Comparison of ENCODE assay signal across 12 cellular contexts in genomic region chr6:30749554-30750378, GRCh38. TPM values are rescaled to one million over a fixed set of nuclear protein-coding genes. Genes with fewer than 3 reads are reported as not detected.
DNase-seq lines count a peak whose midpoint lies in the region; ATAC-seq and TF ChIP-seq lines count a peak whose summit lies in the region.
"Had no signal": no experiment of that assay in that cellular context is flagged by ENCODE, and none has a peak within 500 bp of the region (broad histone marks: within the 10 kb centered on the region; RNA-seq: fewer than 3 reads in every experiment).

No MANE protein-coding gene starts in this region.

- H3K27ac ChIP-seq in GM23248 (peak overlapping the region; percentile 96), VCaP (peak overlapping the region; percentile 56)

- peaks cover 6% of the 10 kb centered on the region for H3K27me3 Mint-ChIP-seq in activated CD4-positive, alpha-beta memory T cell treated with anti-CD3 and anti-CD28 coated beads, Interleukin-2, amount 10 ng/mL, durations not matched to agents 7 days and 5 days

- CTCF ChIA-PET in activated CD4-positive, alpha-beta memory T cell treated with anti-CD3 and anti-CD28 coated beads, Interleukin-2, amount 10 ng/mL, durations not matched to agents 7 days and 5 days (lab: Charles Lee) = no interaction called here

- no peak for DNase-seq in GM23248
- peak; percentile 32 for DNase-seq in kidney glomerular epithelial cell (lab: John Stamatoyannopoulos, UW)
- no peak for DNase-seq in activated CD4-positive, alpha-beta memory T cell treated with anti-CD3 and anti-CD28 coated beads, Interleukin-2, amount 10 ng/mL, durations not matched to agents 7 days and 5 days
- DNase-seq in CD1c-positive myeloid dendritic cell (ENCODE audit: extremely low spot score) = no peak
- DNase-seq: activated CD4-positive, alpha-beta T cell treated with anti-CD3 and anti-CD28 coated beads, Interleukin-2, amount 50 U/mL, for 1 hour; KG1; NCI-H345; SHP77 treated with DMSO at 0.1 percent for 48 hours had no signal

- H3K36me3 Mint-ChIP-seq in activated CD4-positive, alpha-beta memory T cell treated with anti-CD3 and anti-CD28 coated beads, Interleukin-2, amount 10 ng/mL, durations not matched to agents 7 days and 5 days (ENCODE audit: low read depth) = no peaks in the 10 kb centered on the region

- peak overlapping the region; percentile 50 for H3K9ac ChIP-seq in GM23248
- H3K9ac ChIP-seq in skeletal muscle satellite cell (ENCODE audit: low read depth, low read length) = peak overlapping the region; percentile 39

- whole genome bisulfite sequencing in GM23248 (ENCODE audit: low coverage in 1 of 2, low lambda C conversion rate in 2 of 2, missing lambda C conversion rate in 2 of 2), 2 experiments = 74 to 77% methylated on average over 12 of the region's 12 CpGs

- H3K4me1 ChIP-seq in GM23248 (ENCODE audit: insufficient read depth) (peaks cover 61% of the 10 kb centered on the region), skeletal muscle satellite cell (ENCODE audit: control insufficient read depth, insufficient read depth, low read length) (peaks cover 70% of the 10 kb centered on the region)

- no peaks in the 10 kb centered on the region for H3K9me2 ChIP-seq in GM23248 (ENCODE audit: insufficient read depth)

- H3K36me3 ChIP-seq in GM23248 (ENCODE audit: low read depth) = no peaks in the 10 kb centered on the region
- no peaks in the 10 kb centered on the region for H3K36me3 ChIP-seq in skeletal muscle satellite cell (ENCODE audit: insufficient read depth, low read length)

- H3K9me3 Mint-ChIP-seq in activated CD4-positive, alpha-beta memory T cell treated with anti-CD3 and anti-CD28 coated beads, Interleukin-2, amount 10 ng/mL, durations not matched to agents 7 days and 5 days = no peaks in the 10 kb centered on the region

- POLR2A ChIA-PET in activated CD4-positive, alpha-beta memory T cell treated with anti-CD3 and anti-CD28 coated beads, Interleukin-2, amount 10 ng/mL, durations not matched to agents 7 days and 5 days (lab: Charles Lee) = no interaction called here

- in situ Hi-C loops in GM23248 (cut with MboI) = loop anchor here (10.0 to 25.0 kb wide), 2 partner anchors 65 to 338 kb away; no protein-coding TSS in a partner anchor

- TF ChIP-seq CTCF in VCaP (conservative IDR thresholded peaks at IDR 0.05) = no peak

- peak overlapping the region; percentile 39 for H3K4me2 ChIP-seq in GM23248 (ENCODE audit: unreplicated experiment)
- no peak overlapping the region for H3K4me2 ChIP-seq in skeletal muscle satellite cell (ENCODE audit: low read length)

- H3K27me3 ChIP-seq in GM23248 (replicated peaks; ENCODE audit: insufficient read depth) = no peaks in the 10 kb centered on the region
- H3K27me3 ChIP-seq in skeletal muscle satellite cell (ENCODE audit: control insufficient read depth, insufficient read depth, low read length) = no peaks in the 10 kb centered on the region

- H3K79me2 ChIP-seq in GM23248 (ENCODE audit: insufficient read depth) = no peaks in the 10 kb centered on the region

- H3K4me3 ChIP-seq in GM23248 = no peak overlapping the region
- H3K4me3 ChIP-seq in skeletal muscle satellite cell (ENCODE audit: low read length) = no peak overlapping the region

- H3K4me1 Mint-ChIP-seq in activated CD4-positive, alpha-beta memory T cell treated with anti-CD3 and anti-CD28 coated beads, Interleukin-2, amount 10 ng/mL, durations not matched to agents 7 days and 5 days = peaks cover 7% of the 10 kb centered on the region

- H2AFZ ChIP-seq in GM23248 = peak overlapping the region; percentile 68

- no peak overlapping the region for H3K27ac Mint-ChIP-seq in activated CD4-positive, alpha-beta memory T cell treated with anti-CD3 and anti-CD28 coated beads, Interleukin-2, amount 10 ng/mL, durations not matched to agents 7 days and 5 days

- H3F3A ChIP-seq in GM23248 (ENCODE audit: insufficient read depth) = peaks cover 68% of the 10 kb centered on the region

- no peak overlapping the region for H3K4me3 Mint-ChIP-seq in activated CD4-positive, alpha-beta memory T cell treated with anti-CD3 and anti-CD28 coated beads, Interleukin-2, amount 10 ng/mL, durations not matched to agents 7 days and 5 days

- no peaks in the 10 kb centered on the region for H4K20me1 ChIP-seq in GM23248 (ENCODE audit: insufficient read depth)

- H3K9me3 ChIP-seq in GM23248 (ENCODE audit: low read depth) = no peaks in the 10 kb centered on the region
- no peaks in the 10 kb centered on the region for H3K9me3 ChIP-seq in skeletal muscle satellite cell (replicated peaks; ENCODE audit: low read length)

- ATAC-seq in GM21717 (IDR thresholded peaks at IDR 0.05; ENCODE audit: unreplicated experiment) (no peak), HG02970 (IDR thresholded peaks at IDR 0.05; ENCODE audit: low FRiP score, unreplicated experiment) (no peak)

RNA-seq across cellular contexts. Expression of gene IER3, which starts 5.4 kb away (rescaled TPM):
- total RNA-seq in GM23248 (2014; rRNA removed; shearing (Covaris generic)) = 148 and 156 TPM in 2 replicates
- 76.4 and 82.1 TPM in 2 replicates for polyA plus RNA-seq in GM23248 (2016; fragmentation: Nextera tagmentation; extraction: Ambion mirVana)
- total RNA-seq in skeletal muscle satellite cell (2012; rRNA removed) = 18.5 and 35.2 TPM in 2 replicates
- total RNA-seq in activated CD4-positive, alpha-beta memory T cell treated with anti-CD3 and anti-CD28 coated beads, Interleukin-2, amount 10 ng/mL, durations not matched to agents 7 days and 5 days = 10 to 100 TPM; 11.2 to 13.1 TPM

RNA-seq across cellular contexts. Expression of gene FLOT1, which starts 7.3 kb away (rescaled TPM):
- 156 and 165 TPM in 2 replicates for total RNA-seq in GM23248 (2014; rRNA removed; shearing (Covaris generic))
- 162 and 171 TPM in 2 replicates for polyA plus RNA-seq in GM23248 (2016; fragmentation: Nextera tagmentation; extraction: Ambion mirVana)
- 71.9 and 75.3 TPM in 2 replicates for total RNA-seq in skeletal muscle satellite cell (2012; rRNA removed)
- 100 to 1,000 TPM; 125 to 131 TPM for total RNA-seq in activated CD4-positive, alpha-beta memory T cell treated with anti-CD3 and anti-CD28 coated beads, Interleukin-2, amount 10 ng/mL, durations not matched to agents 7 days and 5 days

RNA-seq across cellular contexts. Expression of gene TUBB, which starts 29.6 kb away (rescaled TPM):
- 525 and 565 TPM in 2 replicates for total RNA-seq in GM23248 (2014; rRNA removed; shearing (Covaris generic))
- polyA plus RNA-seq in GM23248 (2016; fragmentation: Nextera tagmentation; extraction: Ambion mirVana) = 491 and 520 TPM in 2 replicates
- 624 and 1,061 TPM in 2 replicates for total RNA-seq in skeletal muscle satellite cell (2012; rRNA removed)
- 1,000 to 10,000 TPM; 1,162 to 1,172 TPM for total RNA-seq in activated CD4-positive, alpha-beta memory T cell treated with anti-CD3 and anti-CD28 coated beads, Interleukin-2, amount 10 ng/mL, durations not matched to agents 7 days and 5 days

RNA-seq across cellular contexts. Expression of gene MDC1, which starts 32.7 kb away (rescaled TPM):
- 4.9 and 6.6 TPM in 2 replicates for total RNA-seq in GM23248 (2014; rRNA removed; shearing (Covaris generic))
- 6.7 and 7.1 TPM in 2 replicates for polyA plus RNA-seq in GM23248 (2016; fragmentation: Nextera tagmentation; extraction: Ambion mirVana)
- 6.1 and 7.6 TPM in 2 replicates for total RNA-seq in skeletal muscle satellite cell (2012; rRNA removed)
- total RNA-seq in activated CD4-positive, alpha-beta memory T cell treated with anti-CD3 and anti-CD28 coated beads, Interleukin-2, amount 10 ng/mL, durations not matched to agents 7 days and 5 days = 10 to 100 TPM; 49.7 to 54.6 TPM

RNA-seq across cellular contexts. Expression of gene NRM, which starts 59.0 kb away (rescaled TPM):
- 5.8 and 6.2 TPM in 2 replicates for total RNA-seq in GM23248 (2014; rRNA removed; shearing (Covaris generic))
- polyA plus RNA-seq in GM23248 (2016; fragmentation: Nextera tagmentation; extraction: Ambion mirVana) = 11.3 and 11.6 TPM in 2 replicates
- total RNA-seq in skeletal muscle satellite cell (2012; rRNA removed) = 2.4 and 3.3 TPM in 2 replicates
- 10 to 100 TPM; 40.5 to 41.1 TPM for total RNA-seq in activated CD4-positive, alpha-beta memory T cell treated with anti-CD3 and anti-CD28 coated beads, Interleukin-2, amount 10 ng/mL, durations not matched to agents 7 days and 5 days

Comparison
In these comparisons a context has a peak if more than half of its experiments do, and no peak if none do; other contexts are left out.
1. RNA of gene IER3, which starts 5.4 kb away (total RNA-seq): 148 to 156 TPM in GM23248; 11.2 to 13.1 TPM in activated CD4-positive, alpha-beta memory T cell treated with anti-CD3 and anti-CD28 coated beads, Interleukin-2, amount 10 ng/mL, durations not matched to agents 7 days and 5 days; every median in the first group is over 10 times any median in the second.